ENCODE assay signal across 19 cellular contexts in the genomic region with DNA sequence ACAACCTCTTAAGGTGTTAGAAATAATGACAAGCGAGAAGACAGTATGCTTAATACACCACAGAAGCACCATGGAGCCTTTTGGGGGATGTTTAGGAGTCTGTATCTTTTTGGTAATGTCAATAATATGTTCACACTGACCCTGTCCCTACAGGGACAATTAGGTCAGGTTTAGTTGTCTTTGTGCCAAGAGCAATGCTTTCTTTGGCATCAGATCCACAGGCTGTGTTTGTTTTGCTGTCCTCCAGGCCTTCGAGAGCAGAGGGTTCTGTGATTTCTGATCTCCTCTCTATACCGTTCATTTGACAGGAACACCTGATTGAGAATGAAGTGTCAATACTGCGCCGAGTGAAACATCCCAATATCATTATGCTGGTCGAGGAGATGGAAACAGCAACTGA.
DNase-seq lines count a peak whose midpoint lies in the region; FAIRE-seq and TF ChIP-seq lines count a peak whose summit lies in the region.
"Had no signal": no experiment of that assay in that cellular context is flagged by ENCODE, and none has a peak within 500 bp of the region (broad histone marks: within the 10 kb centered on the region; RNA-seq: fewer than 3 reads in every experiment).

No MANE protein-coding gene starts in this region.

- H4K20me1 ChIP-seq in osteoblast (ENCODE audit: insufficient read depth, low read length) (no peaks in the 10 kb centered on the region), hepatocyte (ENCODE audit: insufficient read depth, poor library complexity, severe bottlenecking) (no peaks in the 10 kb centered on the region)

- peak overlapping the region; percentile 93 for H3K27ac Mint-ChIP-seq in HFFc6
- H3K27ac Mint-ChIP-seq in activated CD4-positive, alpha-beta memory T cell treated with anti-CD3 and anti-CD28 coated beads for 36 hours = no peak overlapping the region
- H3K27ac Mint-ChIP-seq: B cell; effector memory CD8-positive, alpha-beta T cell; naive B cell had no signal

- FAIRE-seq in small intestine (lab: Jason Lieb, UNC) = no peak

- peaks cover 11% of the 10 kb centered on the region for H3K9me3 Mint-ChIP-seq in HFFc6
- no peaks in the 10 kb centered on the region for H3K9me3 Mint-ChIP-seq in activated CD4-positive, alpha-beta memory T cell treated with anti-CD3 and anti-CD28 coated beads for 36 hours
- H3K9me3 Mint-ChIP-seq: effector memory CD8-positive, alpha-beta T cell had no signal

- H3K27me3 Mint-ChIP-seq in HFFc6 (ENCODE audit: insufficient read depth) = peaks cover 45% of the 10 kb centered on the region
- peaks cover 11% of the 10 kb centered on the region for H3K27me3 Mint-ChIP-seq in activated CD4-positive, alpha-beta memory T cell treated with anti-CD3 and anti-CD28 coated beads for 36 hours

- H3K4me3 Mint-ChIP-seq in HFFc6 = peak overlapping the region; percentile 22; the same call in 1 of the 2 replicates
- no peak overlapping the region for H3K4me3 Mint-ChIP-seq in activated CD4-positive, alpha-beta memory T cell treated with anti-CD3 and anti-CD28 coated beads for 36 hours
- H3K4me3 Mint-ChIP-seq: B cell; effector memory CD8-positive, alpha-beta T cell; naive B cell had no signal

- H3K4me1 Mint-ChIP-seq in HFFc6 (ENCODE audit: low read depth) = peaks cover 98% of the 10 kb centered on the region
- H3K4me1 Mint-ChIP-seq in activated CD4-positive, alpha-beta memory T cell treated with anti-CD3 and anti-CD28 coated beads for 36 hours (ENCODE audit: low read depth) = no peaks in the 10 kb centered on the region
- H3K4me1 Mint-ChIP-seq: B cell, naive B cell had no signal

- POLR2A ChIA-PET in activated CD4-positive, alpha-beta memory T cell treated with anti-CD3 and anti-CD28 coated beads for 36 hours (lab: Charles Lee) = no interaction called here

- TF ChIP-seq CTCF in HFFc6 (IDR thresholded peaks at IDR 0.05) (no peak), osteoblast (IDR thresholded peaks at IDR 0.05; ENCODE audit: extremely low read depth, low read depth, low read length) (no peak), hepatocyte (IDR thresholded peaks at IDR 0.05; ENCODE audit: poor library complexity) (no peak)

- CTCF ChIA-PET in activated CD4-positive, alpha-beta memory T cell treated with anti-CD3 and anti-CD28 coated beads for 36 hours (lab: Charles Lee) = interaction anchor here (2.1 kb wide), 1 partner anchor 11 kb away, joined by 10 read pairs; no protein-coding TSS in a partner anchor

- H3K27me3 ChIP-seq in osteoblast (ENCODE audit: insufficient read depth, low read length) = no peaks in the 10 kb centered on the region
- H3K27me3 ChIP-seq in hepatocyte = no peaks in the 10 kb centered on the region
- H3K27me3 ChIP-seq in small intestine (ENCODE audit: control insufficient read depth in 2 of 2, insufficient read depth in 2 of 2, low read length in 2 of 2) = no peaks in the 10 kb centered on the region
- H3K27me3 ChIP-seq: spleen had no signal

- WGBS in hepatocyte (ENCODE audit: low lambda C conversion rate, missing lambda C conversion rate) = 93% methylated on average over 6 of the region's 6 CpGs
- WGBS in small intestine, 3 donors = 73 to 78% (median 77%) methylated on average over 6 of the region's 6 CpGs

- DNase-seq in HFFc6 (no peak), NCI-H460 (ENCODE audit: extremely low read depth, low read depth) (peak; percentile 59), dermis microvascular lymphatic vessel endothelial cell (ENCODE audit: low read depth in 2 of 2) (peak; percentile 76 to 88), osteoblast (ENCODE audit: insufficient read length, low spot score, missing footprints) (no peak), hepatocyte (ENCODE audit: low spot score) (no peak), small intestine (no peak), LoVo (ENCODE audit: low spot score) (no peak)
- DNase-seq in activated CD4-positive, alpha-beta memory T cell treated with anti-CD3 and anti-CD28 coated beads for 36 hours = no peak
- DNase-seq: activated gamma-delta T cell treated with Interleukin-2 at 50 U/mL for 16 hours; COR-L47; effector memory CD8-positive, alpha-beta T cell; EL; mammary epithelial cell; naive B cell; NCI-H1436; NCI-H2227 treated with DMSO at 0.1 percent for 48 hours; spleen; stimulated activated CD4-positive, alpha-beta T cell treated with anti-CD3 and anti-CD28 coated beads, Interleukin-4, amount 100 ng/mL, for 4 hours had no signal

- H2AFZ ChIP-seq in osteoblast (ENCODE audit: low read length) = no peak overlapping the region
- no peak overlapping the region for H2AFZ ChIP-seq in hepatocyte

- peaks cover 87% of the 10 kb centered on the region for H3K36me3 Mint-ChIP-seq in HFFc6 (ENCODE audit: low read depth)
- no peaks in the 10 kb centered on the region for H3K36me3 Mint-ChIP-seq in activated CD4-positive, alpha-beta memory T cell treated with anti-CD3 and anti-CD28 coated beads for 36 hours

- H3K9me3 ChIP-seq in osteoblast (ENCODE audit: low read depth, low read length) (no peaks in the 10 kb centered on the region), hepatocyte (ENCODE audit: low read depth) (no peaks in the 10 kb centered on the region), small intestine (ENCODE audit: control insufficient read depth, low read depth) (no peaks in the 10 kb centered on the region)
- H3K9me3 ChIP-seq: spleen had no signal

- peak overlapping the region; percentile 27 for H3K27ac ChIP-seq in osteoblast (ENCODE audit: low read depth, low read length)
- no peak overlapping the region for H3K27ac ChIP-seq in hepatocyte
- no peak overlapping the region for H3K27ac ChIP-seq in small intestine (ENCODE audit: low read depth in 1 of 2, low read length in 1 of 2)
- H3K27ac ChIP-seq: spleen had no signal

- no peak overlapping the region for H3K4me2 ChIP-seq in osteoblast (ENCODE audit: insufficient read depth, low read length)
- H3K4me2 ChIP-seq in hepatocyte = no peak overlapping the region

- H3K9me2 ChIP-seq in hepatocyte (replicated peaks; ENCODE audit: insufficient read depth) = no peaks in the 10 kb centered on the region

- H3K4me3 ChIP-seq in osteoblast (ENCODE audit: insufficient read depth, low read length) = no peak overlapping the region
- H3K4me3 ChIP-seq in hepatocyte = no peak overlapping the region
- no peak overlapping the region for H3K4me3 ChIP-seq in small intestine (ENCODE audit: low read depth in 1 of 2, low read length in 2 of 2)
- H3K4me3 ChIP-seq: spleen had no signal

- H3K4me1 ChIP-seq in osteoblast (ENCODE audit: insufficient read depth, low read length) = peaks cover 56% of the 10 kb centered on the region
- H3K4me1 ChIP-seq in hepatocyte (ENCODE audit: insufficient read depth) = peaks cover 9% of the 10 kb centered on the region
- no peaks in the 10 kb centered on the region for H3K4me1 ChIP-seq in small intestine (ENCODE audit: control insufficient read depth in 2 of 2, insufficient read depth in 1 of 2, low read depth in 1 of 2, low read length in 1 of 2)

- H3K36me3 ChIP-seq in osteoblast (ENCODE audit: insufficient read depth, low read length) (peaks cover 22% of the 10 kb centered on the region), hepatocyte (replicated peaks; ENCODE audit: insufficient read depth, low read depth) (no peaks in the 10 kb centered on the region), small intestine (ENCODE audit: control insufficient read depth in 2 of 2, insufficient read depth in 2 of 2, low read length in 2 of 2) (no peaks in the 10 kb centered on the region)

- H3K79me2 ChIP-seq in osteoblast (ENCODE audit: insufficient read depth, low read length) = no peaks in the 10 kb centered on the region
- no peaks in the 10 kb centered on the region for H3K79me2 ChIP-seq in hepatocyte

- intact Hi-C loops in activated CD4-positive, alpha-beta memory T cell treated with anti-CD3 and anti-CD28 coated beads for 36 hours (cut with micrococcal nuclease) = no loop called here

Comparison
In these comparisons a context has a peak if more than half of its experiments do, and no peak if none do; other contexts are left out.
1. DNase-seq: peak in NCI-H460 (single experiment) and dermis microvascular lymphatic vessel endothelial cell (2 of 2); none in HFFc6 (single experiment), osteoblast (single experiment), hepatocyte (single experiment), activated CD4-positive, alpha-beta memory T cell treated with anti-CD3 and anti-CD28 coated beads for 36 hours (single experiment), small intestine (single experiment) and LoVo (single experiment).